In the genomic region with DNA sequence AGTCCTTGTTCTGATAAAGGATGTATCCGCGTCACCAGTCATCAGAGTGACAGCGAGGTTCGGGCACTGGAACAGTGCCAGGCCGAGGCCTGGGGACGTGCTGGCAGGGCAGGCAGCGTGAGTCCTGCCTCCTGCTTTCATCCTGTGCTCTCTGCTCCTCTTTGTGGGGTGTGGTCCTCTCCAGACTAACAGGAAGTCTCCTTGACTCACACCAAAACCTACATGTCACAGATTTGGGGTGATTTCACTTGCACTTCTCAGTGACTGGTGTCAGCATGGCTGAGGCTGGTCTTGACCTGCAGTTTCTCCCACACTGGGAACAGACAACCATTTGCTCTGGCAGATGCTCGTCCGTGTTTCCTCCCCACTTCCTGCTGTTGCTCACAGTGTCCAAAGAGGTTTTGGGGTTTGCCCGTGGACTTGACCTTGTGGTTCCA, we compare ENCODE assay signal across 10 cellular contexts. TPM values are rescaled to one million over a fixed set of nuclear protein-coding genes. Genes with fewer than 3 reads are reported as not detected.
DNase-seq lines count a peak whose midpoint lies in the region; ATAC-seq and TF ChIP-seq lines count a peak whose summit lies in the region.
"Had no signal": no experiment of that assay in that cellular context is flagged by ENCODE, and none has a peak within 500 bp of the region (broad histone marks: within the 10 kb centered on the region; RNA-seq: fewer than 3 reads in every experiment).

No MANE protein-coding gene starts in this region.

- DNase-seq in SIG-M5 treated with dmso at 0.1 percent for 504 hours (lab: John Stamatoyannopoulos, UW; ENCODE audit: unreplicated experiment): peak; percentile 79
- no peak for DNase-seq in SIG-M5 (lab: John Stamatoyannopoulos, UW)
- DNase-seq in activated CD4-positive, alpha-beta T cell treated with anti-CD3 and anti-CD28 coated beads for 48 hours: peak; percentile 80
- DNase-seq in cardiac septum (ENCODE audit: low spot score): peak; percentile 80
- peak; percentile 75 for DNase-seq in stimulated activated CD8-positive, alpha-beta memory T cell treated with anti-CD3 and anti-CD28 coated beads, Interleukin-4, amount 100 ng/mL, for 48 hours
- no peak for DNase-seq in inferior parietal cortex (ENCODE audit: extremely low spot score)
- no peak for DNase-seq in prostate gland (ENCODE audit: low spot score)

- ATAC-seq in HG03378 (IDR thresholded peaks at IDR 0.05; ENCODE audit: unreplicated experiment): peak; percentile 89
- ATAC-seq: A549 had no signal

- no peaks in the 10 kb centered on the region for H3K27me3 ChIP-seq in prostate gland (replicated peaks; ENCODE audit: insufficient read depth)

- 55% methylated on average over 10 of the region's 10 CpGs for WGBS in prostate gland

- H3K9me3 ChIP-seq in prostate gland: no peaks in the 10 kb centered on the region

- intact Hi-C loops in cardiac septum (cut with DNase I): no loop called here
- intact Hi-C loops in prostate gland (cut with DNase I): no loop called here

- H3K4me1 ChIP-seq in prostate gland (replicated peaks): no peaks in the 10 kb centered on the region
- H3K4me1 ChIP-seq: A549 had no signal

- TF ChIP-seq POLR2A in prostate gland (IDR thresholded peaks at IDR 0.05): no peak

- no peak overlapping the region for H3K27ac ChIP-seq in prostate gland
- H3K27ac ChIP-seq: A549 had no signal

- H3K36me3 ChIP-seq in prostate gland: no peaks in the 10 kb centered on the region

- TF ChIP-seq CTCF in prostate gland (IDR thresholded peaks at IDR 0.05): no peak

- no peak overlapping the region for H3K4me3 ChIP-seq in prostate gland
- H3K4me3 ChIP-seq: A549 had no signal

RNA-seq across cellular contexts. Expression of a gene that starts 8.8 kb away (rescaled TPM):
- total RNA-seq in cardiac septum: 1.1 TPM
- 1 to 10 TPM; 1.1 to 1.4 TPM for total RNA-seq in prostate gland

RNA-seq across cellular contexts. Expression of a gene that starts 50.7 kb away (rescaled TPM):
- total RNA-seq in cardiac septum: not detected
- total RNA-seq in prostate gland: not detected
- total RNA-seq: T-helper 1 cell treated with Interleukin-12 subunit alpha and Interleukin-12 subunit beta and Interleukin-4 antibody, amounts not matched to agents 30 ng/mL and 1 ng/mL, for 36 hours had no signal

Comparison
In these comparisons a context has a peak if more than half of its experiments do, and no peak if none do; other contexts are left out.
1. DNase-seq: peak in SIG-M5 treated with dmso at 0.1 percent for 504 hours (single experiment), activated CD4-positive, alpha-beta T cell treated with anti-CD3 and anti-CD28 coated beads for 48 hours (single experiment), cardiac septum (single experiment) and stimulated activated CD8-positive, alpha-beta memory T cell treated with anti-CD3 and anti-CD28 coated beads, Interleukin-4, amount 100 ng/mL, for 48 hours (single experiment); none in SIG-M5 (single experiment), inferior parietal cortex (single experiment) and prostate gland (single experiment).